ENCODE assay signal across 1 cellular context in genomic region chr21:36150192-36150711, GRCh38.
TF ChIP-seq lines count a peak whose summit lies in the region.

No MANE protein-coding gene starts in this region.

TF ChIP-seq in SK-N-SH, 30 proteins besides CTCF, POLR2A, EP300 and RAD21 (continued from another document):
- TF ChIP-seq RXRA (IDR thresholded peaks at IDR 0.05; ENCODE audit: borderline replicate concordance, low read depth) (no peak), SIN3A (IDR thresholded peaks at IDR 0.05; ENCODE audit: borderline replicate concordance, low read depth, low read length) (no peak), USF1 (IDR thresholded peaks at IDR 0.05; ENCODE audit: borderline replicate concordance, low read depth) (no peak), RFX5 (IDR thresholded peaks at IDR 0.05; ENCODE audit: low read length) (no peak), RCOR1 (IDR thresholded peaks at IDR 0.05; ENCODE audit: low read length) (no peak), YY1 (IDR thresholded peaks at IDR 0.05; ENCODE audit: low read depth) (no peak)
